ENCODE assay signal across 22 cellular contexts in the genomic region with DNA sequence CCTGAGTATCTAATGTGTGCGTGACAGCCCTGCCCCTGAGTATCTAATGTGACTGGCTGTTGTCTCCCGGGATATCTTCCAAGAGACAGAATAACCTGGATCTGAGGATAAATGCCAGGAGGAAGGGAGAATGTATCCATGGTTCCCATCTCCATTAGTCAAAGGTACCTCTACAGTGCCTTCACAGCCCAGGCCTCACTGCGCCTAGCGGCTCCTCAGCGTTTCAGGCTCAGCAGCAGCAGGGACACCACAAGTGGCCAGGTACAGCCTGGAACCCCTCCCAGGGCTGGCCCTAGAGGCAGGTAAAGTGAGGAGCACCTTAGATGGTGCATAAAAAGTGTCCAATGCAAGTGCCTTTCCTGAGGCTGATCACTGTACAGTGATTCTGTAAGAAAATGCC. TPM values are rescaled to one million over a fixed set of nuclear protein-coding genes. Genes with fewer than 3 reads are reported as not detected.
A peak's percentile ranks its signal among the peaks of the same experiment; 100 is the strongest.
DNase-seq lines count a peak whose midpoint lies in the region; ATAC-seq and TF ChIP-seq lines count a peak whose summit lies in the region.
"Had no signal": no experiment of that assay in that cellular context is flagged by ENCODE, and none has a peak within 500 bp of the region (broad histone marks: within the 10 kb centered on the region; RNA-seq: fewer than 3 reads in every experiment).

No MANE protein-coding gene starts in this region.

- no peak overlapping the region for H4K5ac ChIP-seq in IMR-90 (ENCODE audit: low read depth, low read length)

- dilution Hi-C loops in IMR-90 (cut with HindIII; ENCODE audit: low sequenced_read_pairs, unreplicated experiment), result no loop called here

- no peaks in the 10 kb centered on the region for H3K79me2 ChIP-seq in osteoblast (ENCODE audit: insufficient read depth, low read length)

- H3K4me1 ChIP-seq in IMR-90 (ENCODE audit: control insufficient read depth, insufficient read depth, low read length), result peaks cover 44% of the 10 kb centered on the region
- H3K4me1 ChIP-seq in osteoblast (ENCODE audit: insufficient read depth, low read length), result peaks cover 52% of the 10 kb centered on the region

- TF ChIP-seq POLR2A in IMR-90 (IDR thresholded peaks at IDR 0.05; ENCODE audit: low read depth, low read length), result no peak

- peak overlapping the region; percentile 62 for H2BK5ac ChIP-seq in IMR-90 (ENCODE audit: low read depth, low read length, poor library complexity, severe bottlenecking)

- no peak overlapping the region for H2AK9ac ChIP-seq in IMR-90 (replicated peaks; ENCODE audit: low read depth, low read length, poor library complexity)

- H2AK5ac ChIP-seq in IMR-90 (ENCODE audit: low read depth, low read length), result peak overlapping the region; percentile 68

- no peak overlapping the region for H3K18ac ChIP-seq in IMR-90 (ENCODE audit: low read depth, low read length)

- H3K9me3 ChIP-seq in IMR-90 (ENCODE audit: control insufficient read depth, insufficient read depth, low read length) (no peaks in the 10 kb centered on the region), osteoblast (ENCODE audit: low read depth, low read length) (no peaks in the 10 kb centered on the region)
- H3K9me3 ChIP-seq: BLaER1, Peyer's patch, SJSA1 had no signal

- peak overlapping the region; percentile 21 for H2BK20ac ChIP-seq in IMR-90 (ENCODE audit: low read depth, low read length)

- no peak overlapping the region for H4K8ac ChIP-seq in IMR-90 (ENCODE audit: low read depth in 2 of 2, low read length in 2 of 2)

- peak overlapping the region; percentile 8; the same call in 1 of the 2 replicates for H4K91ac ChIP-seq in IMR-90 (ENCODE audit: insufficient read depth, low read depth, low read length)

- H3K36me3 ChIP-seq in IMR-90 (ENCODE audit: control insufficient read depth, insufficient read depth, low read length) (no peaks in the 10 kb centered on the region), osteoblast (ENCODE audit: insufficient read depth, low read length) (no peaks in the 10 kb centered on the region)
- H3K36me3 ChIP-seq: BLaER1, Peyer's patch, SJSA1 had no signal

- no peak for TF ChIP-seq RAD21 in IMR-90 (IDR thresholded peaks at IDR 0.05; ENCODE audit: low read length)

- DNase-seq in IMR-90, result no peak
- DNase-seq in RWPE1 (ENCODE audit: low spot score), result no peak
- peak; percentile 53 for DNase-seq in islet precursor cell
- DNase-seq in osteoblast (ENCODE audit: insufficient read length, low spot score, missing footprints), result peak; percentile 50
- DNase-seq in NCI-H2227 (lab: John Stamatoyannopoulos, UW; ENCODE audit: unreplicated experiment), result no peak
- DNase-seq in SKM-1 treated with dmso at 0.1 percent for 144 hours (lab: John Stamatoyannopoulos, UW; ENCODE audit: unreplicated experiment), result no peak
- DNase-seq in GM13977 (ENCODE audit: low spot score), result no peak
- DNase-seq: ACHN; CD4-positive, alpha-beta T cell; COR-L47; DMS79; H9; NCI-H1105 treated with DMSO at 0.1 percent for 48 hours; NCI-H1694 treated with DMSO at 0.1 percent for 48 hours; NCI-H2227 treated with DMSO at 0.1 percent for 48 hours; NCI-H510A treated with DMSO at 0.1 percent for 48 hours; NCI-H748 treated with DMSO at 0.1 percent for 48 hours; Peyer's patch had no signal

- H3K27me3 ChIP-seq in IMR-90 (ENCODE audit: control insufficient read depth, insufficient read depth, low read length) (no peaks in the 10 kb centered on the region), osteoblast (ENCODE audit: insufficient read depth, low read length) (no peaks in the 10 kb centered on the region)
- H3K27me3 ChIP-seq: BLaER1, Peyer's patch, SJSA1 had no signal

- no peak overlapping the region for H3K4me3 ChIP-seq in IMR-90 (ENCODE audit: insufficient read depth, low read depth, low read length)
- no peak overlapping the region for H3K4me3 ChIP-seq in osteoblast (ENCODE audit: insufficient read depth, low read length)
- H3K4me3 ChIP-seq: BLaER1, Peyer's patch, SJSA1 had no signal

- peak overlapping the region; percentile 95; the same call in 2 of the 3 replicates for H2BK15ac ChIP-seq in IMR-90 (ENCODE audit: low read depth, low read length)

- CTCF ChIA-PET in IMR-90 (lab: Yijun Ruan, JAX), result no interaction called here
- CTCF ChIA-PET in RWPE1 (lab: Yijun Ruan, JAX), result interaction anchor here (0.7 to 0.8 kb wide), 2 partner anchors 33 to 124 kb away, joined by 3 read pairs; no protein-coding TSS in a partner anchor

- H3K4ac ChIP-seq in IMR-90 (ENCODE audit: low read depth, low read length), result peak overlapping the region; percentile 65

- no TSS peak for BruUV-seq in IMR-90 (replicated peaks; lab: Mats Ljungman, UMichigan)

- peaks cover 25% of the 10 kb centered on the region for H3K9me1 ChIP-seq in IMR-90 (ENCODE audit: insufficient read depth, low read length)

- ATAC-seq in IMR-90 (ENCODE audit: low read depth), result no peak
- ATAC-seq: Right ventricle myocardium inferior had no signal

- 100% methylated on average over 4 of the region's 5 CpGs; no CpG with 5 or more reads in 1 of the 2 experiments for WGBS in IMR-90 (ENCODE audit: extremely low coverage in 2 of 2, insufficient read length in 1 of 2), 2 experiments

- no peak overlapping the region for H3K56ac ChIP-seq in IMR-90 (ENCODE audit: extremely low read depth, insufficient read depth, low read length)

- H3K9ac ChIP-seq in IMR-90 (ENCODE audit: low read depth, low read length), result no peak overlapping the region
- H3K9ac ChIP-seq: BLaER1, KMS-11 had no signal

- H4K20me1 ChIP-seq in IMR-90 (ENCODE audit: insufficient read depth, low read length) (no peaks in the 10 kb centered on the region), osteoblast (ENCODE audit: insufficient read depth, low read length) (no peaks in the 10 kb centered on the region)
- H4K20me1 ChIP-seq: BLaER1 had no signal

- peaks cover 0 to 14% of the 10 kb centered on the region in 2 experiments; a peak in 1 of 4 replicates for H3K79me1 ChIP-seq in IMR-90 (ENCODE audit: low read depth in 1 of 2, low read length in 2 of 2)

- H3K14ac ChIP-seq in IMR-90 (replicated peaks; ENCODE audit: low read depth, low read length), result no peak overlapping the region

- peak overlapping the region; percentile 54 for H2BK120ac ChIP-seq in IMR-90 (ENCODE audit: low read depth, low read length)

- intact Hi-C loops in IMR-90 (cut with micrococcal nuclease), result no loop called here

- no peak overlapping the region for H2AFZ ChIP-seq in IMR-90 (replicated peaks; ENCODE audit: low read length, poor library complexity)
- no peak overlapping the region for H2AFZ ChIP-seq in osteoblast (ENCODE audit: low read length)

- in situ Hi-C loops in IMR-90 (cut with MboI; ENCODE audit: low sequenced_read_pairs) (no loop called here), GM13977 (cut with MboI; ENCODE audit: low pct_unique_long_range_greater_than_20kb, low sequenced_read_pairs, unreplicated experiment) (no loop called here)

- H3K27ac ChIP-seq in IMR-90 (ENCODE audit: insufficient read depth, low read length) (peak overlapping the region; percentile 39), RWPE1 (peak overlapping the region; percentile 84), osteoblast (ENCODE audit: low read depth, low read length) (no peak overlapping the region)
- H3K27ac ChIP-seq: BLaER1, KMS-11, Peyer's patch had no signal

- POLR2A ChIA-PET in IMR-90 (lab: Charles Lee; ENCODE audit: unreplicated experiment) (no interaction called here), RWPE1 (lab: Yijun Ruan, JAX; ENCODE audit: low non-redundant PET) (no interaction called here)

- H3K4me2 ChIP-seq in IMR-90 (ENCODE audit: low read depth, low read length) (no peak overlapping the region), osteoblast (ENCODE audit: insufficient read depth, low read length) (no peak overlapping the region)
- H3K4me2 ChIP-seq: BLaER1, KMS-11 had no signal

- no peak overlapping the region for H3K23ac ChIP-seq in IMR-90 (ENCODE audit: low read depth, low read length)

- TF ChIP-seq CTCF in IMR-90 (conservative IDR thresholded peaks at IDR 0.05; ENCODE audit: low read depth, low read length) (no peak), RWPE1 (conservative IDR thresholded peaks at IDR 0.05; ENCODE audit: low read depth) (no peak), osteoblast (IDR thresholded peaks at IDR 0.05; ENCODE audit: extremely low read depth, low read depth, low read length) (no peak), GM13977 (IDR thresholded peaks at IDR 0.05; ENCODE audit: extremely low read depth, insufficient read depth, missing control alignments) (no peak)

TF ChIP-seq in IMR-90, 13 proteins besides CTCF, POLR2A, EP300 and RAD21 (continues in another document):
- TF ChIP-seq RFX5 (IDR thresholded peaks at IDR 0.05; ENCODE audit: low read depth, low read length) (no peak), CEBPB (IDR thresholded peaks at IDR 0.05; ENCODE audit: low read depth, low read length) (no peak), SMC3 (IDR thresholded peaks at IDR 0.05; ENCODE audit: low read depth, low read length) (no peak), CHD1 (IDR thresholded peaks at IDR 0.05; ENCODE audit: low read depth, low read length) (no peak), RCOR1 (IDR thresholded peaks at IDR 0.05; ENCODE audit: insufficient replicate concordance, low read length) (no peak), MAFK (IDR thresholded peaks at IDR 0.05; ENCODE audit: low read depth, low read length) (no peak), BHLHE40 (IDR thresholded peaks at IDR 0.05; ENCODE audit: low read depth, low read length) (no peak)
- TF ChIP-seq, protein P1, sequence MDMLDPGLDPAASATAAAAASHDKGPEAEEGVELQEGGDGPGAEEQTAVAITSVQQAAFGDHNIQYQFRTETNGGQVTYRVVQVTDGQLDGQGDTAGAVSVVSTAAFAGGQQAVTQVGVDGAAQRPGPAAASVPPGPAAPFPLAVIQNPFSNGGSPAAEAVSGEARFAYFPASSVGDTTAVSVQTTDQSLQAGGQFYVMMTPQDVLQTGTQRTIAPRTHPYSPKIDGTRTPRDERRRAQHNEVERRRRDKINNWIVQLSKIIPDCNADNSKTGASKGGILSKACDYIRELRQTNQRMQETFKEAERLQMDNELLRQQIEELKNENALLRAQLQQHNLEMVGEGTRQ (IDR thresholded peaks at IDR 0.05; ENCODE audit: low read depth, low read length), result no peak

RNA-seq across cellular contexts. Expression of a gene that starts 32.0 kb away (rescaled TPM):
- total RNA-seq in IMR-90 (2012; rRNA removed) (19.7 and 19.9 TPM in 2 replicates), osteoblast (78.1 and 95.2 TPM in 2 replicates)
- 18.3 and 19.2 TPM in 2 replicates for polyA plus RNA-seq in IMR-90 (2012; rRNA removed)
- 29.0 and 102 TPM in 2 replicates for polyA plus RNA-seq in IMR-90 (2012; cell fraction: cytosol; rRNA removed)
- polyA plus RNA-seq in IMR-90 (2012; cell fraction: nucleus; rRNA removed; ENCODE audit: low replicate concordance), result 163 and 202 TPM in 2 replicates

RNA-seq across cellular contexts. Expression of a gene that starts 50.6 kb away (rescaled TPM):
- total RNA-seq in IMR-90 (2012; rRNA removed) (14.4 and 18.5 TPM in 2 replicates), osteoblast (34.4 and 39.5 TPM in 2 replicates)
- 35.5 and 43.2 TPM in 2 replicates for polyA plus RNA-seq in IMR-90 (2012; rRNA removed)
- polyA plus RNA-seq in IMR-90 (2012; cell fraction: cytosol; rRNA removed), result 26.3 and 45.8 TPM in 2 replicates
- polyA plus RNA-seq in IMR-90 (2012; cell fraction: nucleus; rRNA removed; ENCODE audit: low replicate concordance), result 189 and 191 TPM in 2 replicates

Comparison
In these comparisons a context has a peak if more than half of its experiments do, and no peak if none do; other contexts are left out.
1. DNase-seq: peak in islet precursor cell (single experiment) and osteoblast (single experiment); none in IMR-90 (single experiment), RWPE1 (single experiment), NCI-H2227 (single experiment), SKM-1 treated with dmso at 0.1 percent for 144 hours (single experiment) and GM13977 (single experiment).